Comparison of ENCODE assay signal across 19 cellular contexts in the genomic region with DNA sequence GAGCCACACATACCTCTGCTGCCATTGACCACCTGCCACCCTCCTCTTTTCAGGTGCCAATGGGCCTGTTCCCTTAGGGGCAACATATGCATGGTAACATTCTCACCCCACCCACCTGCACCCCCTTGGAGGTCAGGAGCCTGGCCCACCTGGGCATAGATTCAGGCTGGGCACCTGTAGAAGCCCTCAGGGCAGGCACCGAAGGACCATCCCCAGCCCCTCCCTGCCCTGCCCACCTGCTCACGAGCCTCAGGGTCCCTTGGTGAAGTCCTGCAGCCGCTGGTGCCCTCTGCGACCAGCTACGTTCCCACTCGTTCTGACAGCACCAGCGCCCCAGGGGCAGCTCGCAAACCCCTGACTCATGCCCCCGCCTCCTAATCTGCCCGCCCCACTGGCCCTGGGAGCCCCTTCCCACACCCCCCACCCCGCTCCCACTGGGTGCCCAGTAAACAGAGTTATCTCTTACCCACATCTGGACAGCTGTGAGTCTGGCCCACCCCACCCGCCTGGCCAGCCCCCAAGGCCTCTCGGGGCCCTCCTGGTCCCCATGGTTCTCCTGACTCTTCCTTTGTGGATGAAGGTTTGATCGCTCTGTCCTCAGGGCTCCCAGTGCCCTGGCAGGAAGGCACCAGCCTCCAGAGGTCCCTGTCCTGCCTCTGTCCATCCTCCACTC. TPM values are rescaled to one million over a fixed set of nuclear protein-coding genes. Genes with fewer than 3 reads are reported as not detected.
A peak's percentile ranks its signal among the peaks of the same experiment; 100 is the strongest.
DNase-seq lines count a peak whose midpoint lies in the region; TF ChIP-seq lines count a peak whose summit lies in the region.
"Had no signal": no experiment of that assay in that cellular context is flagged by ENCODE, and none has a peak within 500 bp of the region (broad histone marks: within the 10 kb centered on the region; RNA-seq: fewer than 3 reads in every experiment).

A gene (minus strand): TSS at position 318 of the 673 bp plus-strand sequence. CDS start 5,269 bp downstream, outside the sequence.

- WGBS in neuronal stem cell (ENCODE audit: extremely low coverage in 2 of 2, insufficient read length in 2 of 2, insufficient replicate concordance in 1 of 2), 2 donors, result no CpG with 5 or more reads among the region's 14 CpGs

- H3K4me2 ChIP-seq in BLaER1 treated with 17β-estradiol and CSF1 and Interleukin-3, amounts not matched to agents 10 nM and 100 nM, result peak within 1 kb of the TSS in 6 of 11 experiments; percentile 23 to 92 (median 84); a peak in 5 of 22 replicates
- no peak within 1 kb of the TSS for H3K4me2 ChIP-seq in neuronal stem cell (ENCODE audit: insufficient read depth, low read length, poor library complexity, severe bottlenecking)

- H3K14ac ChIP-seq in neuronal stem cell (ENCODE audit: low read length), result no peak within 1 kb of the TSS

- H3K4ac ChIP-seq in neuronal stem cell (ENCODE audit: low read length), result no peak within 1 kb of the TSS

- no peaks in the 10 kb centered on the region for H3K27me3 Mint-ChIP-seq in activated CD4-positive, alpha-beta T cell treated with anti-CD3 and anti-CD28 coated beads, Interleukin-2, amount 10 ng/mL, durations not matched to agents 7 days and 5 days

- H2BK15ac ChIP-seq in neuronal stem cell (ENCODE audit: low read length), result peak within 1 kb of the TSS; percentile 52

- H4K20me1 ChIP-seq in BLaER1 treated with 17β-estradiol and CSF1 and Interleukin-3, amounts not matched to agents 10 nM and 100 nM, result no peaks in the 10 kb centered on the region; a peak in 1 of 22 replicates

- no peak within 1 kb of the TSS for H3K27ac ChIP-seq in BLaER1 treated with 17β-estradiol and CSF1 and Interleukin-3, amounts not matched to agents 10 nM and 100 nM
- no peak within 1 kb of the TSS for H3K27ac ChIP-seq in neuronal stem cell (replicated peaks; ENCODE audit: low read length)
- H3K27ac ChIP-seq: RWPE1, SJSA1 had no signal

- peak within 1 kb of the TSS; percentile 2 for H2BK5ac ChIP-seq in neuronal stem cell (ENCODE audit: low read length)

- H2AK5ac ChIP-seq in neuronal stem cell (ENCODE audit: low read depth, low read length), result peak within 1 kb of the TSS; percentile 78

- H3K36me3 Mint-ChIP-seq in activated CD4-positive, alpha-beta T cell treated with anti-CD3 and anti-CD28 coated beads, Interleukin-2, amount 10 ng/mL, durations not matched to agents 7 days and 5 days (ENCODE audit: low read depth), result no peaks in the 10 kb centered on the region
- H3K36me3 Mint-ChIP-seq: CD14-positive monocyte had no signal

- POLR2A ChIA-PET in activated CD4-positive, alpha-beta T cell treated with anti-CD3 and anti-CD28 coated beads, Interleukin-2, amount 10 ng/mL, durations not matched to agents 7 days and 5 days (lab: Charles Lee), result no interaction called here

- no peaks in the 10 kb centered on the region for H3K36me3 ChIP-seq in BLaER1 treated with 17β-estradiol and CSF1 and Interleukin-3, amounts not matched to agents 10 nM and 100 nM
- H3K36me3 ChIP-seq in neuronal stem cell (replicated peaks in 1 of 2; ENCODE audit: control insufficient read depth in 2 of 2, insufficient read depth in 2 of 2, low read length in 2 of 2), result no peaks in the 10 kb centered on the region
- H3K36me3 ChIP-seq: MG63, SJSA1 had no signal

- TF ChIP-seq CTCF in GM13977 (IDR thresholded peaks at IDR 0.05; ENCODE audit: extremely low read depth, insufficient read depth, missing control alignments), result no peak

- H3K4me1 Mint-ChIP-seq in activated CD4-positive, alpha-beta T cell treated with anti-CD3 and anti-CD28 coated beads, Interleukin-2, amount 10 ng/mL, durations not matched to agents 7 days and 5 days, result no peaks in the 10 kb centered on the region

- peak within 1 kb of the TSS; percentile 3 for H4K91ac ChIP-seq in neuronal stem cell (ENCODE audit: low read depth, low read length, poor library complexity)

- H3K27ac Mint-ChIP-seq in activated CD4-positive, alpha-beta T cell treated with anti-CD3 and anti-CD28 coated beads, Interleukin-2, amount 10 ng/mL, durations not matched to agents 7 days and 5 days, result no peak within 1 kb of the TSS
- H3K27ac Mint-ChIP-seq: CD14-positive monocyte had no signal

- no peak within 1 kb of the TSS for H2BK120ac ChIP-seq in neuronal stem cell (ENCODE audit: low read depth, low read length)

- H4K8ac ChIP-seq in neuronal stem cell (ENCODE audit: low read depth, low read length), result no peak within 1 kb of the TSS

- no peaks in the 10 kb centered on the region for H3K79me1 ChIP-seq in neuronal stem cell (ENCODE audit: low read depth, low read length)

- CTCF ChIA-PET in activated CD4-positive, alpha-beta T cell treated with anti-CD3 and anti-CD28 coated beads, Interleukin-2, amount 10 ng/mL, durations not matched to agents 7 days and 5 days (lab: Charles Lee), result no interaction called here

- no peak within 1 kb of the TSS for H2AFZ ChIP-seq in neuronal stem cell (ENCODE audit: low read length)

- H3K9me3 Mint-ChIP-seq in activated CD4-positive, alpha-beta T cell treated with anti-CD3 and anti-CD28 coated beads, Interleukin-2, amount 10 ng/mL, durations not matched to agents 7 days and 5 days, result no peaks in the 10 kb centered on the region
- H3K9me3 Mint-ChIP-seq: CD14-positive monocyte had no signal

- peaks cover 30 to 80% (median 63%) of the 10 kb centered on the region in 10 experiments for H3K4me1 ChIP-seq in BLaER1 treated with 17β-estradiol and CSF1 and Interleukin-3, amounts not matched to agents 10 nM and 100 nM
- H3K4me1 ChIP-seq in neuronal stem cell (ENCODE audit: control insufficient read depth in 2 of 2, insufficient read depth in 1 of 2, low read depth in 1 of 2, low read length in 2 of 2), result peaks cover 0 to 3% of the 10 kb centered on the region in 2 donors
- H3K4me1 ChIP-seq: SJSA1 had no signal

- H3K27me3 ChIP-seq in BLaER1 treated with 17β-estradiol and CSF1 and Interleukin-3, amounts not matched to agents 10 nM and 100 nM, result peaks cover 0 to 4% (median 0%) of the 10 kb centered on the region in 11 experiments; a peak in 1 of 22 replicates
- peaks cover 0 to 40% (median 0%) of the 10 kb centered on the region in 3 experiments for H3K27me3 ChIP-seq in neuronal stem cell (ENCODE audit: control insufficient read depth in 3 of 3, insufficient read depth in 3 of 3, low read depth in 1 of 3, low read length in 3 of 3)
- H3K27me3 ChIP-seq: MG63 had no signal

- H3K4me3 ChIP-seq in BLaER1 treated with 17β-estradiol and CSF1 and Interleukin-3, amounts not matched to agents 10 nM and 100 nM, result no peak within 1 kb of the TSS
- peak within 1 kb of the TSS in 1 of 2 donors; percentile 28 for H3K4me3 ChIP-seq in neuronal stem cell (ENCODE audit: low read length in 2 of 2)
- H3K4me3 ChIP-seq: MG63, SJSA1 had no signal

- H2BK12ac ChIP-seq in neuronal stem cell (ENCODE audit: low read length), result no peak within 1 kb of the TSS

- peak within 1 kb of the TSS; percentile 52 for H3K23ac ChIP-seq in neuronal stem cell (ENCODE audit: low read depth, low read length, poor library complexity)

- no peaks in the 10 kb centered on the region for H3K9me3 ChIP-seq in BLaER1 treated with 17β-estradiol and CSF1 and Interleukin-3, amounts not matched to agents 10 nM and 100 nM (replicated peaks in 1 of 11)
- H3K9me3 ChIP-seq in neuronal stem cell (replicated peaks in 1 of 2; ENCODE audit: control insufficient read depth in 2 of 2, insufficient read depth in 1 of 2, low read depth in 1 of 2, low read length in 2 of 2), result no peaks in the 10 kb centered on the region
- H3K9me3 ChIP-seq: MG63, SJSA1 had no signal

- H3K4me3 Mint-ChIP-seq in activated CD4-positive, alpha-beta T cell treated with anti-CD3 and anti-CD28 coated beads, Interleukin-2, amount 10 ng/mL, durations not matched to agents 7 days and 5 days, result no peak within 1 kb of the TSS
- H3K4me3 Mint-ChIP-seq: CD14-positive monocyte had no signal

- peak in 65 of 76 experiments; percentile 10 to 95 (median 71) for DNase-seq in HUDEP-2 (lab: John Stamatoyannopoulos, UW; ENCODE audit: unreplicated experiment in 76 of 76)
- peak; percentile 50 for DNase-seq in ecto neural progenitor cell (ENCODE audit: low spot score)
- no peak for DNase-seq in neuronal stem cell (ENCODE audit: low spot score)
- no peak for DNase-seq in GDM1 (lab: John Stamatoyannopoulos, UW)
- DNase-seq in GM13977 (ENCODE audit: low spot score), result no peak
- no peak for DNase-seq in activated CD4-positive, alpha-beta T cell treated with anti-CD3 and anti-CD28 coated beads, Interleukin-2, amount 10 ng/mL, durations not matched to agents 7 days and 5 days
- DNase-seq: DMS153, Karpas-422, MG63, NCI-H1092, NCI-H146, NCI-H2081, NCI-H748 treated with DMSO at 0.1 percent for 48 hours, PC-3 had no signal

- no peak within 1 kb of the TSS for H3K9ac ChIP-seq in BLaER1 treated with 17β-estradiol and CSF1 and Interleukin-3, amounts not matched to agents 10 nM and 100 nM
- H3K9ac ChIP-seq in neuronal stem cell (ENCODE audit: low read depth, low read length, poor library complexity), result no peak within 1 kb of the TSS

- peak within 1 kb of the TSS; percentile 11 for H3K18ac ChIP-seq in neuronal stem cell (ENCODE audit: low read length)

- in situ Hi-C loops in GM13977 (cut with MboI; ENCODE audit: low pct_unique_long_range_greater_than_20kb, low sequenced_read_pairs, unreplicated experiment), result no loop called here

RNA-seq across cellular contexts. Expression of the gene that starts here (rescaled TPM):
- 0.03 TPM for polyA plus RNA-seq in neuronal stem cell (2013, experiment 1 of 2)
- not detected for polyA plus RNA-seq in neuronal stem cell (2013, experiment 2 of 2)
- total RNA-seq in activated CD4-positive, alpha-beta T cell treated with anti-CD3 and anti-CD28 coated beads, Interleukin-2, amount 10 ng/mL, durations not matched to agents 7 days and 5 days, result not detected
- total RNA-seq: NCI-H460, PC-3, SJSA1 had no signal

Comparison
In these comparisons a context has a peak if more than half of its experiments do, and no peak if none do; other contexts are left out.
1. DNase-seq: peak in HUDEP-2 (65 of 76) and ecto neural progenitor cell (single experiment); none in neuronal stem cell (single experiment), GDM1 (single experiment), GM13977 (single experiment) and activated CD4-positive, alpha-beta T cell treated with anti-CD3 and anti-CD28 coated beads, Interleukin-2, amount 10 ng/mL, durations not matched to agents 7 days and 5 days (single experiment).